Comparison of ENCODE assay signal across 11 cellular contexts in genomic region chr15:96337354-96337990, GRCh38. TPM values are rescaled to one million over a fixed set of nuclear protein-coding genes. Genes with fewer than 3 reads are reported as not detected.
DNase-seq lines count a peak whose midpoint lies in the region; ATAC-seq and TF ChIP-seq lines count a peak whose summit lies in the region.
"Had no signal": no experiment of that assay in that cellular context is flagged by ENCODE, and none has a peak within 500 bp of the region (broad histone marks: within the 10 kb centered on the region; RNA-seq: fewer than 3 reads in every experiment).

No MANE protein-coding gene starts in this region.

- H3K27me3 ChIP-seq in heart left ventricle (peaks cover 0 to 85% (median 3%) of the 10 kb centered on the region in 9 donors), duodenal mucosa (ENCODE audit: control insufficient read depth in 1 of 2, insufficient read depth in 2 of 2, low read length in 2 of 2) (no peaks in the 10 kb centered on the region)

- H3K36me3 ChIP-seq in heart left ventricle (peaks cover 0 to 40% (median 9%) of the 10 kb centered on the region in 9 donors), duodenal mucosa (ENCODE audit: control insufficient read depth in 1 of 2, insufficient read depth in 2 of 2, low read length in 2 of 2) (peaks cover 3 to 6% of the 10 kb centered on the region in 2 donors), urinary bladder (ENCODE audit: insufficient read depth) (no peaks in the 10 kb centered on the region)
- H3K36me3 ChIP-seq: BLaER1 treated with 17β-estradiol and CSF1 and Interleukin-3, amounts not matched to agents 10 nM and 100 nM had no signal

- ATAC-seq in heart left ventricle (no peak), left cardiac atrium (no peak), GM19035 (IDR thresholded peaks at IDR 0.05; ENCODE audit: unreplicated experiment) (no peak)

- H3K4me1 ChIP-seq in heart left ventricle: peaks cover 0 to 12% (median 3%) of the 10 kb centered on the region in 12 donors
- H3K4me1 ChIP-seq in duodenal mucosa (ENCODE audit: control insufficient read depth in 1 of 2, insufficient read depth in 2 of 2, low read length in 2 of 2): peaks cover 37% of the 10 kb centered on the region in 2 donors
- H3K4me1 ChIP-seq in urinary bladder (ENCODE audit: insufficient read depth): no peaks in the 10 kb centered on the region
- H3K4me1 ChIP-seq: BLaER1 treated with 17β-estradiol and CSF1 and Interleukin-3, amounts not matched to agents 10 nM and 100 nM had no signal

- TF ChIP-seq CTCF in heart left ventricle (IDR thresholded peaks at IDR 0.05): no peak

- H3K9me3 ChIP-seq in heart left ventricle: no peaks in the 10 kb centered on the region
- no peaks in the 10 kb centered on the region for H3K9me3 ChIP-seq in duodenal mucosa (ENCODE audit: control insufficient read depth in 1 of 2, low read length in 2 of 2)

- 20 to 30% (median 24%) methylated on average over 14 of the region's 14 CpGs for WGBS in heart left ventricle, 4 donors
- WGBS in urinary bladder: 2% methylated on average over 14 of the region's 14 CpGs

- intact Hi-C loops in heart left ventricle (cut with DNase I): no loop called here
- intact Hi-C loops in left cardiac atrium (cut with DNase I): no loop called here

- peak overlapping the region; percentile 13 to 91 (median 77) for H3K4me3 ChIP-seq in heart left ventricle
- H3K4me3 ChIP-seq in duodenal mucosa (ENCODE audit: low read depth in 1 of 2, low read length in 2 of 2): peak overlapping the region; percentile 72 to 89
- H3K4me3 ChIP-seq in urinary bladder (ENCODE audit: low read depth, low read length): peak overlapping the region; percentile 97
- H3K4me3 ChIP-seq: BLaER1 treated with 17β-estradiol and CSF1 and Interleukin-3, amounts not matched to agents 10 nM and 100 nM had no signal

- H3K27ac ChIP-seq in heart left ventricle (peak overlapping the region; percentile 64 to 96 (median 92)), duodenal mucosa (ENCODE audit: low read depth, low read length) (peak overlapping the region; percentile 46), urinary bladder (ENCODE audit: low read depth) (peak overlapping the region; percentile 41)
- H3K27ac ChIP-seq: BLaER1 treated with 17β-estradiol and CSF1 and Interleukin-3, amounts not matched to agents 10 nM and 100 nM had no signal

- peak overlapping the region in 1 of 2 donors; percentile 72 for H3K9ac ChIP-seq in duodenal mucosa (ENCODE audit: low read depth in 1 of 2, low read length in 2 of 2)
- H3K9ac ChIP-seq: BLaER1 treated with 17β-estradiol and CSF1 and Interleukin-3, amounts not matched to agents 10 nM and 100 nM had no signal

- TF ChIP-seq POLR2A in heart left ventricle (IDR thresholded peaks at IDR 0.05): no peak

- DNase-seq in heart left ventricle (no peak), left cardiac atrium (no peak), mucosa of gallbladder (ENCODE audit: low spot score) (peak; percentile 10), activated gamma-delta T cell (lab: John Stamatoyannopoulos, UW) (no peak), NCI-H748 treated with DMSO at 0.1 percent for 48 hours (lab: John Stamatoyannopoulos, UW) (no peak)
- DNase-seq: NCI-H2107 had no signal

RNA-seq across cellular contexts. Expression of gene NR2F2, which starts 7.0 kb away (rescaled TPM):
- total RNA-seq in heart left ventricle (10 to 100 TPM; 11.9 to 22.4 (median 16.5) TPM), left cardiac atrium (10 to 100 TPM; 41.2 to 43.5 TPM), mucosa of gallbladder (288 TPM), urinary bladder (28.0 TPM)
- polyA plus RNA-seq in heart left ventricle (10 to 100 TPM; 11.8 to 16.1 TPM), urinary bladder (66.2 TPM)
- total RNA-seq: mononuclear cell had no signal

Comparison
In these comparisons a context has a peak if more than half of its experiments do, and no peak if none do; other contexts are left out.
1. H3K27ac ChIP-seq: peak in every context shown above with its lines; median percentile 92 in heart left ventricle; 46 in duodenal mucosa; 41 in urinary bladder.